ENCODE assay signal across 8 cellular contexts in the genomic region with DNA sequence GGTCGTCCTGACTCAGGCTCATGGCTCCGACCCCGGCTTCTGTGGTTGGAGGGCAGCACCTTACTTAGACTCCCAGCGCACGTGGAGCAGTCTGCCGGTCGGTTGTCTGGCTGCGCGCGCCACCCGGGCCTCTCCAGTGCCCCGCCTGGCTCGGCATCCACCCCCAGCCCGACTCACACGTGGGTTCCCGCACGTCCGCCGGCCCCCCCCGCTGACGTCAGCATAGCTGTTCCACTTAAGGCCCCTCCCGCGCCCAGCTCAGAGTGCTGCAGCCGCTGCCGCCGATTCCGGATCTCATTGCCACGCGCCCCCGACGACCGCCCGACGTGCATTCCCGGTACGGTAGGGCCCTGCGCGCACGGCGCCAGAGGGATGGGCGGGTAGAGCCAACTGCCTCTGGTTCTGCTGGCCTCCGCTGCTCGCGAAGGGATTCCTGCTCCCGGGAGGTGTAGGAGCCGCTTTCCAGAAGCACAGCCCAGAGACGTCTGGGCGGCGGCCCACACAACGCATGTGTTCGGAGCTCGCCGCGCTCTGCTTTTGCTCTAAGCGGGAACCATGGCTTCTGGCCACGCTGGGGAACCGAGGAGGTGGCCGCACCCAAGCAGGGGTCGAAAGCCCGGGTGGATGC. TPM values are rescaled to one million over a fixed set of nuclear protein-coding genes. Genes with fewer than 3 reads are reported as not detected.
DNase-seq lines count a peak whose midpoint lies in the region; ATAC-seq and TF ChIP-seq lines count a peak whose summit lies in the region.

A gene (plus strand): TSS at position 264 of the 628 bp plus-strand sequence. CDS start 2,280 bp downstream, outside the sequence.

- peaks cover 8 to 23% (median 10%) of the 10 kb centered on the region in 3 donors for H3K4me1 Mint-ChIP-seq in IgD-negative memory B cell

- H3K9me3 ChIP-seq in mucosa of descending colon, result no peaks in the 10 kb centered on the region

- H3K4me3 ChIP-seq in epithelial cell of esophagus (ENCODE audit: low read length) (peak within 1 kb of the TSS; percentile 99), mucosa of descending colon (peak within 1 kb of the TSS; percentile 83)

- TF ChIP-seq CTCF in epithelial cell of esophagus (IDR thresholded peaks at IDR 0.05; ENCODE audit: insufficient read depth, low read depth, low read length, missing control alignments) (no peak), mucosa of descending colon (IDR thresholded peaks at IDR 0.05) (no peak)

- H3K36me3 ChIP-seq in mucosa of descending colon (ENCODE audit: low read depth), result peaks cover 11% of the 10 kb centered on the region

- intact Hi-C loops in mucosa of descending colon (cut with DNase I, micrococcal nuclease), result no loop called here

- ATAC-seq in GM21529 (IDR thresholded peaks at IDR 0.05; ENCODE audit: unreplicated experiment), result peak; percentile 72
- peak; percentile 87 for ATAC-seq in mucosa of descending colon

- peak within 1 kb of the TSS; percentile 96 to 98 (median 97) for H3K27ac Mint-ChIP-seq in IgD-negative memory B cell

- peak within 1 kb of the TSS; percentile 96 to 100 (median 98) for H3K4me3 Mint-ChIP-seq in IgD-negative memory B cell

- H3K36me3 Mint-ChIP-seq in IgD-negative memory B cell, result peaks cover 3% of the 10 kb centered on the region

- peaks cover 7% of the 10 kb centered on the region for H3K4me1 ChIP-seq in mucosa of descending colon (ENCODE audit: low read depth)

- DNase-seq in DMS 273 treated with DMSO at 0.1 percent for 48 hours (lab: John Stamatoyannopoulos, UW), result peak; percentile 84
- peak; percentile 95 for DNase-seq in OCI-M1 (lab: John Stamatoyannopoulos, UW)
- DNase-seq in activated T-cell treated with anti-CD3 and anti-CD28 coated beads for 24 hours (ENCODE audit: low read depth), result peak; percentile 98
- peak; percentile 98 for DNase-seq in epithelial cell of esophagus (ENCODE audit: low read depth)
- DNase-seq in mucosa of descending colon, result peak; percentile 99 to 100 (median 99)
- DNase-seq in stimulated activated CD8-positive, alpha-beta memory T cell treated with anti-CD3 and anti-CD28 coated beads, Interleukin-4, amount 100 ng/mL, for 1 hour (ENCODE audit: low read depth in 2 of 2, low spot score in 1 of 2), result peak; percentile 98 to 99

- no peaks in the 10 kb centered on the region for H3K9me3 Mint-ChIP-seq in IgD-negative memory B cell

- no peaks in the 10 kb centered on the region for H3K27me3 Mint-ChIP-seq in IgD-negative memory B cell

RNA-seq across cellular contexts. Expression of the gene that starts here (rescaled TPM):
- polyA plus RNA-seq in IgD-negative memory B cell, result 263 TPM
- total RNA-seq in mucosa of descending colon, result 100 to 1,000 TPM; 453 to 504 (median 462) TPM

Comparison
In these comparisons a context has a peak if more than half of its experiments do, and no peak if none do; other contexts are left out.
1. Peak in every context shown above with its lines: DNase-seq, ATAC-seq and H3K4me3 ChIP-seq.